15 cellular contexts compared by ENCODE assay signal in genomic region chr14:76696361-76696760, GRCh38.
A peak's percentile ranks its signal among the peaks of the same experiment; 100 is the strongest.
DNase-seq lines count a peak whose midpoint lies in the region; ATAC-seq and TF ChIP-seq lines count a peak whose summit lies in the region.
"Had no signal": no experiment of that assay in that cellular context is flagged by ENCODE, and none has a peak within 500 bp of the region (broad histone marks: within the 10 kb centered on the region; RNA-seq: fewer than 3 reads in every experiment).

No MANE protein-coding gene starts in this region.

- no peak overlapping the region for H3K27ac Mint-ChIP-seq in MCF 10A (ENCODE audit: low read depth, unreplicated experiment)
- H3K27ac Mint-ChIP-seq: B cell; CD8-positive, alpha-beta T cell had no signal

- H3K4me3 ChIP-seq in mammary epithelial cell (replicated peaks in 1 of 3; ENCODE audit: insufficient read depth in 1 of 3, low read depth in 2 of 3, low read length in 3 of 3) (no peak overlapping the region), smooth muscle cell (no peak overlapping the region), H7 (ENCODE audit: insufficient read depth, low read depth, low read length) (no peak overlapping the region)
- H3K4me3 ChIP-seq: BLaER1 treated with 17β-estradiol and CSF1 and Interleukin-3, amounts not matched to agents 10 nM and 100 nM; GM23248 had no signal

- no peaks in the 10 kb centered on the region for H3K27me3 Mint-ChIP-seq in MCF 10A (ENCODE audit: insufficient read depth, unreplicated experiment)

- CTCF ChIA-PET in mammary epithelial cell (lab: Charles Lee; ENCODE audit: low non-redundant PET) = interaction anchor here (0.6 kb wide), 1 partner anchor 495 kb away, joined by 4 read pairs; no protein-coding TSS in a partner anchor
- CTCF ChIA-PET in MCF 10A (lab: Yijun Ruan, JAX) = interaction anchor here (0.8 to 2.7 kb wide), 3 partner anchors 11 to 15 kb away, joined by 3 to 20 read pairs (median 3); no protein-coding TSS in a partner anchor

- no peaks in the 10 kb centered on the region for H3K79me2 ChIP-seq in mammary epithelial cell (ENCODE audit: insufficient read depth, low read length)
- no peaks in the 10 kb centered on the region for H3K79me2 ChIP-seq in smooth muscle cell (ENCODE audit: low read depth)

- H3K4me2 ChIP-seq in mammary epithelial cell (ENCODE audit: insufficient read depth, low read depth, low read length) = no peak overlapping the region
- no peak overlapping the region for H3K4me2 ChIP-seq in smooth muscle cell
- H3K4me2 ChIP-seq: BLaER1 treated with 17β-estradiol and CSF1 and Interleukin-3, amounts not matched to agents 10 nM and 100 nM had no signal

- intact Hi-C loops in mammary epithelial cell (cut with micrococcal nuclease) = no loop called here
- intact Hi-C loops in MCF 10A (cut with micrococcal nuclease) = no loop called here

- H3F3A ChIP-seq in smooth muscle cell (ENCODE audit: low read depth) = no peaks in the 10 kb centered on the region

- DNase-seq in mammary epithelial cell (peak; percentile 12), MCF 10A (ENCODE audit: unreplicated experiment) (no peak), left lobe of liver (ENCODE audit: low spot score) (peak; percentile 11), smooth muscle cell (lab: John Stamatoyannopoulos, UW; ENCODE audit: unreplicated experiment) (no peak), NCI-H128 (lab: John Stamatoyannopoulos, UW; ENCODE audit: unreplicated experiment) (no peak), H7 (no peak)
- DNase-seq: Calu3; CD8-positive, alpha-beta T cell; DMS79 treated with DMSO at 0.1 percent for 48 hours; GM23248; HCEC 1CT; IMR-90 had no signal

- H3K36me3 ChIP-seq in mammary epithelial cell (ENCODE audit: insufficient read depth, low read length) = no peaks in the 10 kb centered on the region
- H3K36me3 ChIP-seq in smooth muscle cell (ENCODE audit: low read depth) = no peaks in the 10 kb centered on the region
- H3K36me3 ChIP-seq in H7 (replicated peaks; ENCODE audit: control insufficient read depth, insufficient read depth, low read length) = no peaks in the 10 kb centered on the region
- H3K36me3 ChIP-seq: BLaER1 treated with 17β-estradiol and CSF1 and Interleukin-3, amounts not matched to agents 10 nM and 100 nM had no signal

- no peaks in the 10 kb centered on the region for H3K4me1 Mint-ChIP-seq in MCF 10A (ENCODE audit: insufficient read depth, unreplicated experiment)
- H3K4me1 Mint-ChIP-seq: B cell had no signal

- TSS peak; percentile 75 for BruUV-seq in mammary epithelial cell (replicated peaks; lab: Mats Ljungman, UMichigan)
- no TSS peak for BruUV-seq in MCF 10A (replicated peaks; lab: Mats Ljungman, UMichigan)

- H3K9me3 Mint-ChIP-seq in MCF 10A (ENCODE audit: unreplicated experiment) = peaks cover 8% of the 10 kb centered on the region
- H3K9me3 Mint-ChIP-seq: CD8-positive, alpha-beta T cell had no signal

- H4K20me1 ChIP-seq in mammary epithelial cell (ENCODE audit: insufficient read depth, low read length) = no peaks in the 10 kb centered on the region
- no peaks in the 10 kb centered on the region for H4K20me1 ChIP-seq in smooth muscle cell (ENCODE audit: low read depth)
- H4K20me1 ChIP-seq: BLaER1 treated with 17β-estradiol and CSF1 and Interleukin-3, amounts not matched to agents 10 nM and 100 nM had no signal

- H3K9me3 ChIP-seq in mammary epithelial cell (replicated peaks; ENCODE audit: insufficient read depth, low read length) (no peaks in the 10 kb centered on the region), smooth muscle cell (replicated peaks; ENCODE audit: low read depth) (no peaks in the 10 kb centered on the region)
- H3K9me3 ChIP-seq: BLaER1 treated with 17β-estradiol and CSF1 and Interleukin-3, amounts not matched to agents 10 nM and 100 nM had no signal

- dilution Hi-C loops in mammary epithelial cell (cut with HindIII; ENCODE audit: low sequenced_read_pairs) = no loop called here

- no peak overlapping the region for H3K27ac ChIP-seq in mammary epithelial cell (ENCODE audit: insufficient read depth, low read depth, low read length)
- H3K27ac ChIP-seq in smooth muscle cell (ENCODE audit: low read depth) = peak overlapping the region; percentile 33
- H3K27ac ChIP-seq: BLaER1 treated with 17β-estradiol and CSF1 and Interleukin-3, amounts not matched to agents 10 nM and 100 nM; GM23248 had no signal

- no peak overlapping the region for H3K4me3 Mint-ChIP-seq in MCF 10A (ENCODE audit: unreplicated experiment)
- H3K4me3 Mint-ChIP-seq: B cell; CD8-positive, alpha-beta T cell had no signal

- H3K27me3 ChIP-seq in mammary epithelial cell (ENCODE audit: insufficient read depth, low read length) (no peaks in the 10 kb centered on the region), smooth muscle cell (ENCODE audit: low read depth) (no peaks in the 10 kb centered on the region), H7 (ENCODE audit: control insufficient read depth, insufficient read depth, low read length) (no peaks in the 10 kb centered on the region)
- H3K27me3 ChIP-seq: BLaER1 treated with 17β-estradiol and CSF1 and Interleukin-3, amounts not matched to agents 10 nM and 100 nM had no signal

- ATAC-seq in left lobe of liver (no peak), GM18873 (IDR thresholded peaks at IDR 0.05; ENCODE audit: low FRiP score, unreplicated experiment) (no peak)
- ATAC-seq: CD8-positive, alpha-beta T cell had no signal

- H2AFZ ChIP-seq in mammary epithelial cell (ENCODE audit: low read depth, low read length) (no peak overlapping the region), smooth muscle cell (ENCODE audit: low read depth) (no peak overlapping the region)
- H2AFZ ChIP-seq: GM23248 had no signal

- TF ChIP-seq CTCF in mammary epithelial cell (conservative IDR thresholded peaks at IDR 0.05 in 1 of 2, IDR thresholded peaks at IDR 0.05 in 1 of 2; ENCODE audit: extremely low read depth in 1 of 2, insufficient read depth in 1 of 2, low read depth in 1 of 2, low read length in 2 of 2) = no peak
- TF ChIP-seq CTCF in MCF 10A (IDR thresholded peaks at IDR 0.05; ENCODE audit: unreplicated experiment) = no peak
- TF ChIP-seq CTCF in smooth muscle cell (IDR thresholded peaks at IDR 0.05; ENCODE audit: borderline replicate concordance, insufficient read depth, poor library complexity, severe bottlenecking) = no peak

- no peak overlapping the region for H3K9ac ChIP-seq in mammary epithelial cell (ENCODE audit: insufficient read depth, low read length)
- no peak overlapping the region for H3K9ac ChIP-seq in smooth muscle cell (ENCODE audit: low read depth)
- H3K9ac ChIP-seq: BLaER1 treated with 17β-estradiol and CSF1 and Interleukin-3, amounts not matched to agents 10 nM and 100 nM; GM23248 had no signal

- H3K4me1 ChIP-seq in mammary epithelial cell (ENCODE audit: insufficient read depth, low read length) (no peaks in the 10 kb centered on the region), smooth muscle cell (ENCODE audit: low read depth) (no peaks in the 10 kb centered on the region)

- no peaks in the 10 kb centered on the region for H3K36me3 Mint-ChIP-seq in MCF 10A (ENCODE audit: insufficient read depth, unreplicated experiment)
- H3K36me3 Mint-ChIP-seq: CD8-positive, alpha-beta T cell had no signal

- in situ Hi-C loops in mammary epithelial cell (cut with MboI; ENCODE audit: low sequenced_read_pairs in 2 of 2) = no loop called here

- 61% methylated on average over 3 of the region's 3 CpGs for WGBS in mammary epithelial cell (ENCODE audit: low coverage, missing lambda C conversion rate)
- WGBS in smooth muscle cell (ENCODE audit: low lambda C conversion rate) = 80% methylated on average over 3 of the region's 3 CpGs

- POLR2A ChIA-PET in MCF 10A (lab: Yijun Ruan, JAX) = no interaction called here

Comparison
In these comparisons a context has a peak if more than half of its experiments do, and no peak if none do; other contexts are left out.
1. DNase-seq: peak in mammary epithelial cell (single experiment) and left lobe of liver (single experiment); none in MCF 10A (single experiment), smooth muscle cell (single experiment), NCI-H128 (single experiment) and H7 (single experiment).